In genomic region chr14:90897022-90897421, GRCh38 we compare ENCODE assay signal across 9 cellular contexts.
"Had no signal": no experiment of that assay in that cellular context is flagged by ENCODE, and none has a peak within 500 bp of the region (broad histone marks: within the 10 kb centered on the region; RNA-seq: fewer than 3 reads in every experiment).

No MANE protein-coding gene starts in this region.

- FAIRE-seq: H1, H54, HepG2 had no signal

- H2AFZ ChIP-seq: GM23338 had no signal

- H3K9me3 ChIP-seq: HAP-1 had no signal

- DNase-seq: HFFc6, KBM-7 had no signal

- H3K36me3 ChIP-seq: HAP-1 had no signal

- H3K4me2 ChIP-seq: GM23338 had no signal

- H3K4me1 ChIP-seq: HAP-1 had no signal

- H3K4me3 ChIP-seq: GM23338, HAP-1 had no signal

- ATAC-seq: GM23338, HCT116, HepG2 had no signal

- H3K27ac ChIP-seq: HL-60 had no signal
